In genomic region chr13:91946498-91947070, GRCh38 we compare ENCODE assay signal across 8 cellular contexts.
A peak's percentile ranks its signal among the peaks of the same experiment; 100 is the strongest.
DNase-seq lines count a peak whose midpoint lies in the region; ATAC-seq and TF ChIP-seq lines count a peak whose summit lies in the region.

No MANE protein-coding gene starts in this region.

- DNase-seq in D341Med (ENCODE audit: low spot score) (peak; percentile 69), PC-3 (peak; percentile 23), iPS-NIHi11 (ENCODE audit: low spot score) (peak; percentile 54), C1 segment of cervical spinal cord (lab: John Stamatoyannopoulos, UW) (no peak)
- DNase-seq in effector memory CD4-positive, alpha-beta T cell: no peak
- DNase-seq in stimulated activated effector memory CD8-positive, alpha-beta T cell treated with anti-CD3 and anti-CD28 coated beads, Interleukin-12 subunit alpha, Interleukin-12 subunit beta, amount 100 ng/mL, for 72 hours (ENCODE audit: low spot score in 2 of 2): no peak
- DNase-seq in T-helper 2 cell treated with Interferon-gamma antibody and Interleukin-4, amounts not matched to agents 5 μg/mL and 100 μg/mL, for 36 hours (ENCODE audit: low spot score): no peak

- no peak overlapping the region for H3K4me2 ChIP-seq in PC-3 (ENCODE audit: low read length)

- intact Hi-C loops in PC-3 (cut with micrococcal nuclease): loop anchor here (1.0 kb wide), 3 partner anchors 128 to 198 kb away; no protein-coding TSS in a partner anchor

- BruUV-seq in PC-3 (replicated peaks; lab: Mats Ljungman, UMichigan): no TSS peak

- H3K27ac ChIP-seq in PC-3 (ENCODE audit: low read length): no peak overlapping the region
- no peak overlapping the region for H3K27ac ChIP-seq in effector memory CD4-positive, alpha-beta T cell (ENCODE audit: insufficient read depth, low read length, poor library complexity, severe bottlenecking)

- no peak overlapping the region for H3K27ac Mint-ChIP-seq in stimulated activated effector memory CD8-positive, alpha-beta T cell treated with anti-CD3 and anti-CD28 coated beads, Interleukin-12 subunit alpha, Interleukin-12 subunit beta, amount 100 ng/mL, for 72 hours
- H3K27ac Mint-ChIP-seq in T-helper 2 cell treated with Interferon-gamma antibody and Interleukin-4, amounts not matched to agents 5 μg/mL and 100 μg/mL, for 36 hours: no peak overlapping the region

- H3K27me3 ChIP-seq in PC-3 (ENCODE audit: low read length): no peaks in the 10 kb centered on the region
- H3K27me3 ChIP-seq in effector memory CD4-positive, alpha-beta T cell (replicated peaks; ENCODE audit: control insufficient read depth, insufficient read depth, low read length, poor library complexity, severe bottlenecking): no peaks in the 10 kb centered on the region

- H3K9me3 ChIP-seq in PC-3 (ENCODE audit: low read length): no peaks in the 10 kb centered on the region
- no peaks in the 10 kb centered on the region for H3K9me3 ChIP-seq in effector memory CD4-positive, alpha-beta T cell (ENCODE audit: control insufficient read depth, low read length)

- H3K36me3 Mint-ChIP-seq in stimulated activated effector memory CD8-positive, alpha-beta T cell treated with anti-CD3 and anti-CD28 coated beads, Interleukin-12 subunit alpha, Interleukin-12 subunit beta, amount 100 ng/mL, for 72 hours: no peaks in the 10 kb centered on the region
- no peaks in the 10 kb centered on the region for H3K36me3 Mint-ChIP-seq in T-helper 2 cell treated with Interferon-gamma antibody and Interleukin-4, amounts not matched to agents 5 μg/mL and 100 μg/mL, for 36 hours (ENCODE audit: low read depth)

- peak; percentile 57 for TF ChIP-seq CTCF in PC-3 (conservative IDR thresholded peaks at IDR 0.05; ENCODE audit: low read depth, low read length)

- peaks cover 4% of the 10 kb centered on the region for H3K9me3 Mint-ChIP-seq in stimulated activated effector memory CD8-positive, alpha-beta T cell treated with anti-CD3 and anti-CD28 coated beads, Interleukin-12 subunit alpha, Interleukin-12 subunit beta, amount 100 ng/mL, for 72 hours
- H3K9me3 Mint-ChIP-seq in T-helper 2 cell treated with Interferon-gamma antibody and Interleukin-4, amounts not matched to agents 5 μg/mL and 100 μg/mL, for 36 hours: no peaks in the 10 kb centered on the region

- no peaks in the 10 kb centered on the region for H3K9me2 ChIP-seq in PC-3 (replicated peaks; ENCODE audit: low read length)

- H4K20me1 ChIP-seq in PC-3 (ENCODE audit: low read length): no peaks in the 10 kb centered on the region

- peak; percentile 61 for ATAC-seq in HG03439 (IDR thresholded peaks at IDR 0.05; ENCODE audit: unreplicated experiment)
- peak; percentile 53; the same call in 1 of the 2 replicates for ATAC-seq in PC-3
- no peak for ATAC-seq in stimulated activated effector memory CD8-positive, alpha-beta T cell treated with anti-CD3 and anti-CD28 coated beads, Interleukin-12 subunit alpha, Interleukin-12 subunit beta, amount 100 ng/mL, for 72 hours

- POLR2A ChIA-PET in PC-3 (lab: Charles Lee; ENCODE audit: unreplicated experiment): no interaction called here

- CTCF ChIA-PET in PC-3 (lab: Charles Lee): interaction anchor here (0.6 to 0.8 kb wide), 3 partner anchors 120 to 128 kb away, joined by 3 to 4 read pairs (median 3); no protein-coding TSS in a partner anchor

- no peak overlapping the region for H3K4me3 Mint-ChIP-seq in stimulated activated effector memory CD8-positive, alpha-beta T cell treated with anti-CD3 and anti-CD28 coated beads, Interleukin-12 subunit alpha, Interleukin-12 subunit beta, amount 100 ng/mL, for 72 hours
- H3K4me3 Mint-ChIP-seq in T-helper 2 cell treated with Interferon-gamma antibody and Interleukin-4, amounts not matched to agents 5 μg/mL and 100 μg/mL, for 36 hours: no peak overlapping the region

- H3K4me1 ChIP-seq in PC-3 (ENCODE audit: insufficient read depth, low read length): no peaks in the 10 kb centered on the region
- H3K4me1 ChIP-seq in effector memory CD4-positive, alpha-beta T cell (ENCODE audit: control insufficient read depth, insufficient read depth, low read length, poor library complexity, severe bottlenecking): no peaks in the 10 kb centered on the region

- H3K79me2 ChIP-seq in PC-3 (ENCODE audit: low read length): no peaks in the 10 kb centered on the region

- no peak overlapping the region for H3K4me3 ChIP-seq in PC-3 (ENCODE audit: low read length)
- no peak overlapping the region for H3K4me3 ChIP-seq in effector memory CD4-positive, alpha-beta T cell (ENCODE audit: insufficient read depth, low read depth, low read length, poor library complexity, severe bottlenecking)

- H3K4me1 Mint-ChIP-seq in stimulated activated effector memory CD8-positive, alpha-beta T cell treated with anti-CD3 and anti-CD28 coated beads, Interleukin-12 subunit alpha, Interleukin-12 subunit beta, amount 100 ng/mL, for 72 hours: no peaks in the 10 kb centered on the region
- H3K4me1 Mint-ChIP-seq in T-helper 2 cell treated with Interferon-gamma antibody and Interleukin-4, amounts not matched to agents 5 μg/mL and 100 μg/mL, for 36 hours (ENCODE audit: low read depth): no peaks in the 10 kb centered on the region

- H2AFZ ChIP-seq in PC-3 (ENCODE audit: low read length): no peak overlapping the region

- no peaks in the 10 kb centered on the region for H3K36me3 ChIP-seq in PC-3 (ENCODE audit: low read depth, low read length)
- no peaks in the 10 kb centered on the region for H3K36me3 ChIP-seq in effector memory CD4-positive, alpha-beta T cell (ENCODE audit: control insufficient read depth, insufficient read depth, low read length)

- no peaks in the 10 kb centered on the region for H3K27me3 Mint-ChIP-seq in T-helper 2 cell treated with Interferon-gamma antibody and Interleukin-4, amounts not matched to agents 5 μg/mL and 100 μg/mL, for 36 hours (ENCODE audit: low read depth)

- no peak overlapping the region for H3K9ac ChIP-seq in PC-3 (ENCODE audit: low read length)

- H3F3A ChIP-seq in PC-3 (ENCODE audit: low read length, unreplicated experiment): no peaks in the 10 kb centered on the region

Comparison
In these comparisons a context has a peak if more than half of its experiments do, and no peak if none do; other contexts are left out.
1. DNase-seq: peak in D341Med (single experiment), PC-3 (single experiment) and iPS-NIHi11 (single experiment); none in C1 segment of cervical spinal cord (0 of 14), effector memory CD4-positive, alpha-beta T cell (0 of 3), stimulated activated effector memory CD8-positive, alpha-beta T cell treated with anti-CD3 and anti-CD28 coated beads, Interleukin-12 subunit alpha, Interleukin-12 subunit beta, amount 100 ng/mL, for 72 hours (0 of 2) and T-helper 2 cell treated with Interferon-gamma antibody and Interleukin-4, amounts not matched to agents 5 μg/mL and 100 μg/mL, for 36 hours (single experiment).